8 cellular contexts compared by ENCODE assay signal in genomic region chr6:116279232-116280160, GRCh38. TPM values are rescaled to one million over a fixed set of nuclear protein-coding genes. Genes with fewer than 3 reads are reported as not detected.
DNase-seq lines count a peak whose midpoint lies in the region; ATAC-seq, FAIRE-seq and TF ChIP-seq lines count a peak whose summit lies in the region.

TSS of gene TSPYL1 (minus strand) at chr6:116279930. CDS start at chr6:116279830, 100 bp downstream.

- FAIRE-seq in endometrium (lab: Jason Lieb, UNC), result peak; percentile 96

- H3K27ac ChIP-seq in HUES64 (ENCODE audit: low read depth, low read length) (peak within 1 kb of the TSS; percentile 91), OCI-LY1 (ENCODE audit: low read depth, low read length, poor library complexity, severe bottlenecking) (peak within 1 kb of the TSS; percentile 75), mesodermal cell (ENCODE audit: low read depth, low read length, severe bottlenecking) (peak within 1 kb of the TSS; percentile 97)

- H3K9ac ChIP-seq in HUES64 (ENCODE audit: low read depth, low read length) (peak within 1 kb of the TSS; percentile 91), OCI-LY1 (ENCODE audit: low read length) (peak within 1 kb of the TSS; percentile 80)

- no peaks in the 10 kb centered on the region for H3F3A ChIP-seq in OCI-LY1 (ENCODE audit: insufficient read depth, low read length)

- peak within 1 kb of the TSS; percentile 83 for H2AFZ ChIP-seq in OCI-LY1 (ENCODE audit: low read length)

- WGBS in HUES64, result under 1% methylated on average over 71 of the region's 71 CpGs
- 0 to 2% methylated on average over 54 to 58 of the region's 71 CpGs for WGBS in mesodermal cell (ENCODE audit: insufficient coverage in 2 of 2), 2 experiments

- H3K36me3 ChIP-seq in HUES64 (ENCODE audit: insufficient read depth, low read length) (peaks cover 15% of the 10 kb centered on the region), OCI-LY1 (ENCODE audit: insufficient read depth, low read length) (peaks cover 26% of the 10 kb centered on the region), mesodermal cell (ENCODE audit: control insufficient read depth, insufficient read depth, low read length) (peaks cover 21% of the 10 kb centered on the region)

- H3K4me1 ChIP-seq in HUES64 (ENCODE audit: insufficient read depth, low read length), result peaks cover 19% of the 10 kb centered on the region
- peaks cover 55% of the 10 kb centered on the region for H3K4me1 ChIP-seq in OCI-LY1 (ENCODE audit: insufficient read depth, low read length, severe bottlenecking)
- peaks cover 8% of the 10 kb centered on the region for H3K4me1 ChIP-seq in mesodermal cell (ENCODE audit: control insufficient read depth, insufficient read depth, low read length, poor library complexity, severe bottlenecking)

- H3K9me2 ChIP-seq in OCI-LY1 (ENCODE audit: low read depth, low read length), result no peaks in the 10 kb centered on the region

- peak; percentile 97 for ATAC-seq in GM21447 (IDR thresholded peaks at IDR 0.05; ENCODE audit: unreplicated experiment)

- H3K4me3 ChIP-seq in HUES64 (ENCODE audit: low read length) (peak within 1 kb of the TSS; percentile 94), OCI-LY1 (ENCODE audit: low read depth, low read length, poor library complexity, severe bottlenecking) (peak within 1 kb of the TSS; percentile 80), mesodermal cell (ENCODE audit: extremely low read depth, insufficient read depth, low read length, poor library complexity, severe bottlenecking) (peak within 1 kb of the TSS; percentile 88)

- H3K79me2 ChIP-seq in OCI-LY1 (ENCODE audit: insufficient read depth, low read length), result peaks cover 31% of the 10 kb centered on the region

- H3K9me3 ChIP-seq in HUES64 (ENCODE audit: insufficient read depth, low read depth, low read length) (no peaks in the 10 kb centered on the region), OCI-LY1 (ENCODE audit: low read length) (no peaks in the 10 kb centered on the region), mesodermal cell (ENCODE audit: control insufficient read depth, low read length) (no peaks in the 10 kb centered on the region)

- peak; percentile 94 for DNase-seq in D341Med (ENCODE audit: low spot score)
- DNase-seq in activated CD8-positive, alpha-beta memory T cell treated with anti-CD3 and anti-CD28 coated beads, Interleukin-2, amount 50 U/mL, for 4 hours, result peak; percentile 94
- DNase-seq in stimulated activated CD8-positive, alpha-beta memory T cell treated with anti-CD3 and anti-CD28 coated beads, Interleukin-15, amount 100 ng/mL, for 4 hours (ENCODE audit: low read depth in 2 of 2), result peak; percentile 87 to 90

- H4K20me1 ChIP-seq in OCI-LY1 (ENCODE audit: insufficient read depth, low read length), result 0 out of 2 replicates have a peak, but pooled peaks cover 3% of the 10 kb centered on the region

- TF ChIP-seq CTCF in OCI-LY1 (IDR thresholded peaks at IDR 0.05; ENCODE audit: low read length), result peak; percentile 23; the same call in 1 of the 2 replicates

- H3K4me2 ChIP-seq in OCI-LY1 (ENCODE audit: low read length), result peak within 1 kb of the TSS; percentile 80

- H3K27me3 ChIP-seq in HUES64 (ENCODE audit: insufficient read depth, low read length) (no peaks in the 10 kb centered on the region), OCI-LY1 (ENCODE audit: insufficient read depth, low read length) (no peaks in the 10 kb centered on the region)

RNA-seq across cellular contexts. Expression of gene TSPYL1, which starts in this region (rescaled TPM):
- 42.9 TPM for polyA plus RNA-seq in HUES64 (2013, experiment 1 of 2)
- 44.1 TPM for polyA plus RNA-seq in HUES64 (2013, experiment 2 of 2)
- polyA plus RNA-seq in mesodermal cell (2013, experiment 1 of 2), result 42.1 TPM
- 40.2 TPM for polyA plus RNA-seq in mesodermal cell (2013, experiment 2 of 2)

Comparison
In these comparisons a context has a peak if more than half of its experiments do, and no peak if none do; other contexts are left out.
1. Peak in every context shown above with its lines: DNase-seq, ATAC-seq, H3K4me3 ChIP-seq and H3K27ac ChIP-seq.